In genomic region chr9:89153618-89154017, GRCh38 we compare ENCODE assay signal across 11 cellular contexts. TPM values are rescaled to one million over a fixed set of nuclear protein-coding genes. Genes with fewer than 3 reads are reported as not detected.
DNase-seq lines count a peak whose midpoint lies in the region; ATAC-seq and TF ChIP-seq lines count a peak whose summit lies in the region.
"Had no signal": no experiment of that assay in that cellular context is flagged by ENCODE, and none has a peak within 500 bp of the region (broad histone marks: within the 10 kb centered on the region; RNA-seq: fewer than 3 reads in every experiment).

No MANE protein-coding gene starts in this region.

- H3K9me3 Mint-ChIP-seq in activated CD4-positive, alpha-beta T cell treated with anti-CD3 and anti-CD28 coated beads for 36 hours (ENCODE audit: low read depth) = no peaks in the 10 kb centered on the region
- H3K9me3 Mint-ChIP-seq in stimulated activated effector memory CD8-positive, alpha-beta T cell treated with anti-CD3 and anti-CD28 coated beads, Interleukin-12 subunit alpha, Interleukin-12 subunit beta, amount 100 ng/mL, for 72 hours = no peaks in the 10 kb centered on the region

- H3K4me3 Mint-ChIP-seq in activated CD4-positive, alpha-beta T cell treated with anti-CD3 and anti-CD28 coated beads for 36 hours = no peak overlapping the region
- no peak overlapping the region for H3K4me3 Mint-ChIP-seq in stimulated activated effector memory CD8-positive, alpha-beta T cell treated with anti-CD3 and anti-CD28 coated beads, Interleukin-12 subunit alpha, Interleukin-12 subunit beta, amount 100 ng/mL, for 72 hours

- DNase-seq in activated CD4-positive, alpha-beta T cell treated with anti-CD3 and anti-CD28 coated beads for 36 hours = peak; percentile 76
- DNase-seq in activated CD4-positive, alpha-beta T cell treated with anti-CD3 and anti-CD28 coated beads for 1 hour = no peak
- DNase-seq in SW 1271 (lab: John Stamatoyannopoulos, UW) (peak; percentile 50 to 64), fibroblast of the aortic adventitia (ENCODE audit: low read depth) (peak; percentile 87), NCI-H748 (lab: John Stamatoyannopoulos, UW; ENCODE audit: unreplicated experiment) (no peak), midbrain (lab: John Stamatoyannopoulos, UW) (no peak), H7 (no peak)
- DNase-seq in stimulated activated effector memory CD8-positive, alpha-beta T cell treated with anti-CD3 and anti-CD28 coated beads, Interleukin-12 subunit alpha, Interleukin-12 subunit beta, amount 100 ng/mL, for 72 hours (ENCODE audit: low spot score in 2 of 2) = peak in 1 of 2 donors; percentile 47
- DNase-seq: NCI-H2171 treated with DMSO at 0.1 percent for 48 hours, pancreas had no signal

- H3K36me3 Mint-ChIP-seq in activated CD4-positive, alpha-beta T cell treated with anti-CD3 and anti-CD28 coated beads for 36 hours (ENCODE audit: low read depth) = no peaks in the 10 kb centered on the region
- no peaks in the 10 kb centered on the region for H3K36me3 Mint-ChIP-seq in stimulated activated effector memory CD8-positive, alpha-beta T cell treated with anti-CD3 and anti-CD28 coated beads, Interleukin-12 subunit alpha, Interleukin-12 subunit beta, amount 100 ng/mL, for 72 hours

- intact Hi-C loops in activated CD4-positive, alpha-beta T cell treated with anti-CD3 and anti-CD28 coated beads for 36 hours (cut with DNase I, micrococcal nuclease) = loop anchor here (1.0 to 10.0 kb wide), 8 partner anchors 15 to 849 kb away; no protein-coding TSS in a partner anchor

- H3K4me3 ChIP-seq in fibroblast of the aortic adventitia (ENCODE audit: low read depth, low read length) (no peak overlapping the region), H7 (ENCODE audit: insufficient read depth, low read depth, low read length) (no peak overlapping the region)
- H3K4me3 ChIP-seq: pancreas had no signal

- POLR2A ChIA-PET in activated CD4-positive, alpha-beta T cell treated with anti-CD3 and anti-CD28 coated beads for 36 hours (lab: Charles Lee) = no interaction called here

- ATAC-seq in activated CD4-positive, alpha-beta T cell treated with anti-CD3 and anti-CD28 coated beads for 36 hours = peak; percentile 92
- peak; percentile 89 for ATAC-seq in stimulated activated effector memory CD8-positive, alpha-beta T cell treated with anti-CD3 and anti-CD28 coated beads, Interleukin-12 subunit alpha, Interleukin-12 subunit beta, amount 100 ng/mL, for 72 hours

- CTCF ChIA-PET in activated CD4-positive, alpha-beta T cell treated with anti-CD3 and anti-CD28 coated beads for 36 hours (lab: Charles Lee) = interaction anchor here (0.6 to 1.5 kb wide), 5 partner anchors 15 to 618 kb away, joined by 3 to 4 read pairs (median 3); no protein-coding TSS in a partner anchor

- H3K27ac Mint-ChIP-seq in activated CD4-positive, alpha-beta T cell treated with anti-CD3 and anti-CD28 coated beads for 36 hours = peak overlapping the region; percentile 44
- H3K27ac Mint-ChIP-seq in stimulated activated effector memory CD8-positive, alpha-beta T cell treated with anti-CD3 and anti-CD28 coated beads, Interleukin-12 subunit alpha, Interleukin-12 subunit beta, amount 100 ng/mL, for 72 hours = no peak overlapping the region

- no peak for TF ChIP-seq CTCF in fibroblast of the aortic adventitia (IDR thresholded peaks at IDR 0.05; ENCODE audit: insufficient read depth, low read length)

- H3K4me1 Mint-ChIP-seq in activated CD4-positive, alpha-beta T cell treated with anti-CD3 and anti-CD28 coated beads for 36 hours = peaks cover 24% of the 10 kb centered on the region
- peaks cover 18% of the 10 kb centered on the region for H3K4me1 Mint-ChIP-seq in stimulated activated effector memory CD8-positive, alpha-beta T cell treated with anti-CD3 and anti-CD28 coated beads, Interleukin-12 subunit alpha, Interleukin-12 subunit beta, amount 100 ng/mL, for 72 hours

- no peaks in the 10 kb centered on the region for H3K27me3 ChIP-seq in H7 (ENCODE audit: control insufficient read depth, insufficient read depth, low read length)
- H3K27me3 ChIP-seq: pancreas had no signal

- peaks cover 37% of the 10 kb centered on the region for H3K27me3 Mint-ChIP-seq in activated CD4-positive, alpha-beta T cell treated with anti-CD3 and anti-CD28 coated beads for 36 hours

- H3K36me3 ChIP-seq in H7 (replicated peaks; ENCODE audit: control insufficient read depth, insufficient read depth, low read length) = no peaks in the 10 kb centered on the region
- H3K36me3 ChIP-seq: pancreas had no signal

RNA-seq across cellular contexts. Expression of gene SHC3, which starts 25.0 kb away (rescaled TPM):
- not detected for total RNA-seq in activated CD4-positive, alpha-beta T cell treated with anti-CD3 and anti-CD28 coated beads for 36 hours
- total RNA-seq in fibroblast of the aortic adventitia (ENCODE audit: low replicate concordance) = 26.5 and 28.0 TPM in 2 replicates
- 8.2 and 13.2 TPM in 2 replicates for total RNA-seq in H7 (2014; rRNA removed; shearing (Covaris generic))
- total RNA-seq: activated CD8-positive, alpha-beta memory T cell treated with anti-CD3 and anti-CD28 coated beads for 36 hours had no signal

Comparison
In these comparisons a context has a peak if more than half of its experiments do, and no peak if none do; other contexts are left out.
1. DNase-seq: peak in activated CD4-positive, alpha-beta T cell treated with anti-CD3 and anti-CD28 coated beads for 36 hours (single experiment), SW 1271 (2 of 2) and fibroblast of the aortic adventitia (single experiment); none in activated CD4-positive, alpha-beta T cell treated with anti-CD3 and anti-CD28 coated beads for 1 hour (single experiment), NCI-H748 (single experiment), midbrain (single experiment) and H7 (single experiment).